ENCODE assay signal across 25 cellular contexts in genomic region chr4:17301869-17302268, GRCh38.
"Had no signal": no experiment of that assay in that cellular context is flagged by ENCODE, and none has a peak within 500 bp of the region (broad histone marks: within the 10 kb centered on the region; RNA-seq: fewer than 3 reads in every experiment).

No MANE protein-coding gene starts in this region.

- H2AFZ ChIP-seq: PC-9 had no signal

- ATAC-seq: K562 had no signal

- H3K4me2 ChIP-seq: KMS-11, PC-9, SK-N-SH had no signal

- FAIRE-seq: HTR-8/SVneo, K562 had no signal

- H3K27ac Mint-ChIP-seq: IgD-negative memory B cell had no signal

- H3K27me3 ChIP-seq: Peyer's patch had no signal

- H3K4me1 ChIP-seq: Peyer's patch had no signal

- H3K9ac ChIP-seq: KMS-11, SK-N-SH had no signal

- H3K4me1 Mint-ChIP-seq: IgD-negative memory B cell had no signal

- H3K4me3 Mint-ChIP-seq: IgD-negative memory B cell had no signal

- H3K36me3 ChIP-seq: Peyer's patch had no signal

- H3K27ac ChIP-seq: HL-60, KMS-11, PC-9, Peyer's patch had no signal

- DNase-seq: Kasumi-1; MM.1S; NCI-H1092 treated with DMSO at 0.1 percent for 48 hours; NCI-H1436; NCI-H187; NCI-H2029; NCI-H2081 treated with DMSO at 0.1 percent for 48 hours; NCI-H2171; NCI-H226; NCI-H446; NCI-H510A; NCI-H524 treated with DMSO at 0.1 percent for 48 hours; NCI-H69; NCI-H774; NK-92 treated with Interleukin-12 subunit alpha and Interleukin-12 subunit beta, amount 100 ng/mL, for 24 hours; PC-9; Peyer's patch; SHP77; SK-N-SH; SW 1271 had no signal

- H3K9me3 ChIP-seq: Peyer's patch, SK-N-SH had no signal

- H3K36me3 Mint-ChIP-seq: IgD-negative memory B cell had no signal

- H3K4me3 ChIP-seq: K562, PC-9, Peyer's patch had no signal
